Comparison of ENCODE assay signal across 29 cellular contexts in genomic region chr1:40556121-40556520, GRCh38.
"Had no signal": no experiment of that assay in that cellular context is flagged by ENCODE, and none has a peak within 500 bp of the region (broad histone marks: within the 10 kb centered on the region; RNA-seq: fewer than 3 reads in every experiment).

No MANE protein-coding gene starts in this region.

- H3K27ac Mint-ChIP-seq: dendritic cell treated with granulocyte-macrophage colony-stimulating factor and Interleukin-4, amounts not matched to agents 40 ng/mL and 50 ng/mL, for 4 days; effector memory CD8-positive, alpha-beta T cell; endodermal cell had no signal

- ATAC-seq: effector memory CD8-positive, alpha-beta T cell; esophagus mucosa; foreskin keratinocyte; gastrocnemius medialis; gastroesophageal sphincter; heart left ventricle; heart right ventricle had no signal

- H3K36me3 ChIP-seq: colonic mucosa, esophagus muscularis mucosa, esophagus squamous epithelium, gastrocnemius medialis, gastroesophageal sphincter, heart left ventricle, heart right ventricle had no signal

- H3K27me3 ChIP-seq: colonic mucosa, dorsolateral prefrontal cortex, esophagus muscularis mucosa, esophagus squamous epithelium, foreskin keratinocyte, gastrocnemius medialis, heart left ventricle, heart right ventricle had no signal

- H3K9me3 Mint-ChIP-seq: dendritic cell treated with granulocyte-macrophage colony-stimulating factor and Interleukin-4, amounts not matched to agents 40 ng/mL and 50 ng/mL, for 4 days; effector memory CD8-positive, alpha-beta T cell had no signal

- H3K4me3 Mint-ChIP-seq: dendritic cell treated with granulocyte-macrophage colony-stimulating factor and Interleukin-4, amounts not matched to agents 40 ng/mL and 50 ng/mL, for 4 days; effector memory CD8-positive, alpha-beta T cell; endodermal cell had no signal

- H3K4me1 ChIP-seq: colonic mucosa, esophagus muscularis mucosa, esophagus squamous epithelium, foreskin keratinocyte, gastrocnemius medialis, gastroesophageal sphincter, heart left ventricle, heart right ventricle had no signal

- H3K9me3 ChIP-seq: colonic mucosa, esophagus muscularis mucosa, esophagus squamous epithelium, gastrocnemius medialis, gastroesophageal sphincter, heart left ventricle, heart right ventricle had no signal

- H3K27me3 Mint-ChIP-seq: dendritic cell treated with granulocyte-macrophage colony-stimulating factor and Interleukin-4, amounts not matched to agents 40 ng/mL and 50 ng/mL, for 4 days; effector memory CD8-positive, alpha-beta T cell had no signal

- H3K4me3 ChIP-seq: colonic mucosa, coronary artery, dorsolateral prefrontal cortex, esophagus muscularis mucosa, esophagus squamous epithelium, gastrocnemius medialis, gastroesophageal sphincter, heart left ventricle, heart right ventricle had no signal

- H3K4me1 Mint-ChIP-seq: endodermal cell had no signal

- DNase-seq: colonic mucosa; cortex of kidney; dermis blood vessel endothelial cell; dorsolateral prefrontal cortex; effector CD4-positive, alpha-beta T cell; effector CD8-positive, alpha-beta T cell; effector memory CD4-positive, alpha-beta T cell; effector memory CD8-positive, alpha-beta T cell; endodermal cell; erythroblast; esophagus squamous epithelium; foreskin fibroblast; foreskin keratinocyte; foreskin melanocyte; gastrocnemius medialis; glutamatergic neuron; head of caudate nucleus; heart left ventricle; heart right ventricle had no signal

- FAIRE-seq: colon, endometrium, endothelial cell of umbilical vein, frontal cortex had no signal

- H3K27ac ChIP-seq: colonic mucosa, coronary artery, dorsolateral prefrontal cortex, epithelial cell of prostate, esophagus muscularis mucosa, esophagus squamous epithelium, foreskin keratinocyte, gastrocnemius medialis, gastroesophageal sphincter, heart left ventricle, heart right ventricle had no signal
